Comparison of ENCODE assay signal across 9 cellular contexts in the genomic region with DNA sequence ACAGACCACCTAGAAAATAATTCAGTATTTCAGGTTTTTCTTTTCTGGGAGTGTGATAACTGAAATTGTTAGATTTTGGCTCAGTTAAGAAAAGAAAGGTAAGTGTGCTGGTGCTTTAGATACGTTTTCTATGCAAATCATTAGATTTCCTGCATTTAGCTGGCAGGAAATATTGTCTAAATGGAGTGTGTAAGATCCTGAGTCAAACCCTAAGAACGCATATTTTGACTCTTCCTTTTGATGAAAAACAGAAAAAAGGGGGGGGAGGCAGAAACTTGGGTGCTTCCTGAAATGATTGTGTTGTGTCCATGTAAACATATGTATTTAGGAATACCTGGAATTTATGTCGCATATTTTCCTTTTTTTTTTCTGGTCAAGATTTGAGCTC. TPM values are rescaled to one million over a fixed set of nuclear protein-coding genes. Genes with fewer than 3 reads are reported as not detected.
DNase-seq lines count a peak whose midpoint lies in the region; ATAC-seq, FAIRE-seq and TF ChIP-seq lines count a peak whose summit lies in the region.
"Had no signal": no experiment of that assay in that cellular context is flagged by ENCODE, and none has a peak within 500 bp of the region (broad histone marks: within the 10 kb centered on the region; RNA-seq: fewer than 3 reads in every experiment).

No MANE protein-coding gene starts in this region.

- peaks cover 3% of the 10 kb centered on the region for H3K36me3 Mint-ChIP-seq in activated CD8-positive, alpha-beta memory T cell treated with anti-CD3 and anti-CD28 coated beads, Interleukin-2, amount 10 ng/mL, durations not matched to agents 7 days and 5 days
- H3K36me3 Mint-ChIP-seq in activated naive CD8-positive, alpha-beta T cell treated with anti-CD3 and anti-CD28 coated beads, Interleukin-2, amount 10 ng/mL, durations not matched to agents 7 days and 5 days: peaks cover 2% of the 10 kb centered on the region

- H3K4me1 ChIP-seq in kidney (ENCODE audit: control insufficient read depth in 1 of 2, insufficient read depth in 1 of 2, low read depth in 1 of 2, low read length in 2 of 2) (peaks cover 0 to 13% of the 10 kb centered on the region in 2 donors), thymus (ENCODE audit: control insufficient read depth, insufficient read depth, low read length) (peaks cover 31% of the 10 kb centered on the region)

- H3K27me3 ChIP-seq in thymus (ENCODE audit: control insufficient read depth, insufficient read depth): no peaks in the 10 kb centered on the region

- H3K9ac ChIP-seq in kidney (ENCODE audit: low read length in 2 of 2): peak overlapping the region; percentile 72 to 83

- ATAC-seq in activated CD8-positive, alpha-beta memory T cell treated with anti-CD3 and anti-CD28 coated beads, Interleukin-2, amount 10 ng/mL, durations not matched to agents 7 days and 5 days: no peak
- no peak for ATAC-seq in activated naive CD8-positive, alpha-beta T cell treated with anti-CD3 and anti-CD28 coated beads, Interleukin-2, amount 10 ng/mL, durations not matched to agents 7 days and 5 days (ENCODE audit: low read depth)

- CTCF ChIA-PET in activated CD8-positive, alpha-beta memory T cell treated with anti-CD3 and anti-CD28 coated beads, Interleukin-2, amount 10 ng/mL, durations not matched to agents 7 days and 5 days (lab: Charles Lee): interaction anchor here (0.8 to 5.8 kb wide), 14 partner anchors 10 to 309 kb away, joined by 3 to 114 read pairs (median 7); partner anchors contain the start of gene SFXN4

- H3K27me3 Mint-ChIP-seq in activated CD8-positive, alpha-beta memory T cell treated with anti-CD3 and anti-CD28 coated beads, Interleukin-2, amount 10 ng/mL, durations not matched to agents 7 days and 5 days: no peaks in the 10 kb centered on the region
- no peaks in the 10 kb centered on the region for H3K27me3 Mint-ChIP-seq in activated naive CD8-positive, alpha-beta T cell treated with anti-CD3 and anti-CD28 coated beads, Interleukin-2, amount 10 ng/mL, durations not matched to agents 7 days and 5 days

- WGBS in thymus: 4% methylated on average over 3 of the region's 3 CpGs

- H3K4me3 ChIP-seq in kidney (ENCODE audit: low read length in 2 of 2) (peak overlapping the region; percentile 73 to 83), thymus (ENCODE audit: low read length) (peak overlapping the region; percentile 73)

- H3K36me3 ChIP-seq in kidney (ENCODE audit: control insufficient read depth in 1 of 2, insufficient read depth in 2 of 2, low read length in 2 of 2) (no peaks in the 10 kb centered on the region), thymus (ENCODE audit: control insufficient read depth, insufficient read depth) (no peaks in the 10 kb centered on the region)

- H3K27ac Mint-ChIP-seq in activated CD8-positive, alpha-beta memory T cell treated with anti-CD3 and anti-CD28 coated beads, Interleukin-2, amount 10 ng/mL, durations not matched to agents 7 days and 5 days: peak overlapping the region; percentile 84
- peak overlapping the region; percentile 90 for H3K27ac Mint-ChIP-seq in activated naive CD8-positive, alpha-beta T cell treated with anti-CD3 and anti-CD28 coated beads, Interleukin-2, amount 10 ng/mL, durations not matched to agents 7 days and 5 days

- no peak for DNase-seq in activated CD8-positive, alpha-beta memory T cell treated with anti-CD3 and anti-CD28 coated beads, Interleukin-2, amount 10 ng/mL, durations not matched to agents 7 days and 5 days
- DNase-seq in activated CD8-positive, alpha-beta memory T cell treated with anti-CD3 and anti-CD28 coated beads, Interleukin-2, amount 50 U/mL, for 48 hours: no peak
- no peak for DNase-seq in activated naive CD8-positive, alpha-beta T cell treated with anti-CD3 and anti-CD28 coated beads, Interleukin-2, amount 10 ng/mL, durations not matched to agents 7 days and 5 days
- no peak for DNase-seq in kidney
- no peak for DNase-seq in AG08396 (ENCODE audit: low spot score)
- DNase-seq in islet precursor cell: no peak
- DNase-seq in NCI-H1092 (lab: John Stamatoyannopoulos, UW): no peak

- H3K9me3 Mint-ChIP-seq in activated CD8-positive, alpha-beta memory T cell treated with anti-CD3 and anti-CD28 coated beads, Interleukin-2, amount 10 ng/mL, durations not matched to agents 7 days and 5 days (ENCODE audit: low read depth): no peaks in the 10 kb centered on the region
- no peaks in the 10 kb centered on the region for H3K9me3 Mint-ChIP-seq in activated naive CD8-positive, alpha-beta T cell treated with anti-CD3 and anti-CD28 coated beads, Interleukin-2, amount 10 ng/mL, durations not matched to agents 7 days and 5 days

- POLR2A ChIA-PET in activated naive CD8-positive, alpha-beta T cell treated with anti-CD3 and anti-CD28 coated beads, Interleukin-2, amount 10 ng/mL, durations not matched to agents 7 days and 5 days (lab: Charles Lee): interaction anchor here (1.3 to 2.9 kb wide), 3 partner anchors 93 to 324 kb away, joined by 4 to 10 read pairs (median 10); no protein-coding TSS in a partner anchor

- H3K27ac ChIP-seq in kidney (ENCODE audit: low read depth in 2 of 2, low read length in 2 of 2) (peak overlapping the region; percentile 81 to 92), thymus (ENCODE audit: low read depth) (no peak overlapping the region)
- H3K27ac ChIP-seq: C4-2B had no signal

- H3K4me3 Mint-ChIP-seq in activated CD8-positive, alpha-beta memory T cell treated with anti-CD3 and anti-CD28 coated beads, Interleukin-2, amount 10 ng/mL, durations not matched to agents 7 days and 5 days: peak overlapping the region; percentile 89
- peak overlapping the region; percentile 97 for H3K4me3 Mint-ChIP-seq in activated naive CD8-positive, alpha-beta T cell treated with anti-CD3 and anti-CD28 coated beads, Interleukin-2, amount 10 ng/mL, durations not matched to agents 7 days and 5 days

- TF ChIP-seq CTCF in kidney (IDR thresholded peaks at IDR 0.05; ENCODE audit: borderline replicate concordance, extremely low read depth, insufficient read depth): no peak

- intact Hi-C loops in kidney (cut with DNase I): loop anchor here (10.0 kb wide), 1 partner anchor 236 kb away; no protein-coding TSS in a partner anchor

- peaks cover 54% of the 10 kb centered on the region for H3K4me1 Mint-ChIP-seq in activated CD8-positive, alpha-beta memory T cell treated with anti-CD3 and anti-CD28 coated beads, Interleukin-2, amount 10 ng/mL, durations not matched to agents 7 days and 5 days
- peaks cover 52% of the 10 kb centered on the region for H3K4me1 Mint-ChIP-seq in activated naive CD8-positive, alpha-beta T cell treated with anti-CD3 and anti-CD28 coated beads, Interleukin-2, amount 10 ng/mL, durations not matched to agents 7 days and 5 days

- no peaks in the 10 kb centered on the region for H3K9me3 ChIP-seq in kidney (ENCODE audit: control insufficient read depth in 1 of 2, low read length in 2 of 2)
- H3K9me3 ChIP-seq in thymus (ENCODE audit: control insufficient read depth): no peaks in the 10 kb centered on the region

- FAIRE-seq in kidney (lab: Jason Lieb, UNC): no peak

RNA-seq across cellular contexts. Expression of gene GRK5, which starts 1.2 kb away (rescaled TPM):
- 10 to 100 TPM; 23.2 to 29.5 TPM for total RNA-seq in activated CD8-positive, alpha-beta memory T cell treated with anti-CD3 and anti-CD28 coated beads, Interleukin-2, amount 10 ng/mL, durations not matched to agents 7 days and 5 days
- total RNA-seq in activated naive CD8-positive, alpha-beta T cell treated with anti-CD3 and anti-CD28 coated beads, Interleukin-2, amount 10 ng/mL, durations not matched to agents 7 days and 5 days: 10 to 100 TPM; 19.6 to 21.8 TPM
- total RNA-seq in kidney: 18.7 TPM
- polyA plus RNA-seq in kidney (ENCODE audit: insufficient read depth, low read depth, low replicate concordance) (7.3 TPM), thymus (14.4 TPM)

RNA-seq across cellular contexts. Expression of gene PRDX3, which starts 29.9 kb away (rescaled TPM):
- total RNA-seq in activated CD8-positive, alpha-beta memory T cell treated with anti-CD3 and anti-CD28 coated beads, Interleukin-2, amount 10 ng/mL, durations not matched to agents 7 days and 5 days: 100 to 1,000 TPM; 124 to 166 TPM
- 10 to 100 TPM; 93.8 to 99.3 TPM for total RNA-seq in activated naive CD8-positive, alpha-beta T cell treated with anti-CD3 and anti-CD28 coated beads, Interleukin-2, amount 10 ng/mL, durations not matched to agents 7 days and 5 days
- total RNA-seq in kidney: 118 TPM
- polyA plus RNA-seq in kidney (ENCODE audit: insufficient read depth, low read depth, low replicate concordance) (294 TPM), thymus (114 TPM)

RNA-seq across cellular contexts. Expression of gene SFXN4, which starts 43.0 kb away (rescaled TPM):
- 10 to 100 TPM; 29.9 to 33.4 TPM for total RNA-seq in activated CD8-positive, alpha-beta memory T cell treated with anti-CD3 and anti-CD28 coated beads, Interleukin-2, amount 10 ng/mL, durations not matched to agents 7 days and 5 days
- total RNA-seq in activated naive CD8-positive, alpha-beta T cell treated with anti-CD3 and anti-CD28 coated beads, Interleukin-2, amount 10 ng/mL, durations not matched to agents 7 days and 5 days: 10 to 100 TPM; 23.2 to 24.1 TPM
- 21.9 TPM for total RNA-seq in kidney
- polyA plus RNA-seq in kidney (ENCODE audit: insufficient read depth, low read depth, low replicate concordance) (59.7 TPM), thymus (31.0 TPM)
